ENCODE assay signal across 23 cellular contexts in genomic region chr6:6479706-6480250, GRCh38.
DNase-seq lines count a peak whose midpoint lies in the region; ATAC-seq and TF ChIP-seq lines count a peak whose summit lies in the region.
"Had no signal": no experiment of that assay in that cellular context is flagged by ENCODE, and none has a peak within 500 bp of the region (broad histone marks: within the 10 kb centered on the region; RNA-seq: fewer than 3 reads in every experiment).

No MANE protein-coding gene starts in this region.

- no peak for DNase-seq in heart left ventricle
- no peak for DNase-seq in left cardiac atrium
- no peak for DNase-seq in left ventricle myocardium inferior
- DNase-seq in MM.1S, result no peak
- DNase-seq in omental fat pad (ENCODE audit: low spot score), result no peak
- DNase-seq: CD4-positive, CD25-positive, alpha-beta regulatory T cell; COR-L47; DMS79 treated with DMSO at 0.1 percent for 48 hours; GM23248; KBM-7; NCI-H1105; NCI-H2029 treated with DMSO at 0.1 percent for 48 hours; NCI-H226; NCI-H510A treated with DMSO at 0.1 percent for 48 hours; NCI-H748 treated with DMSO at 0.1 percent for 48 hours; OCI-M1; SK-N-SH had no signal

- no peaks in the 10 kb centered on the region for H3K36me3 Mint-ChIP-seq in dendritic cell treated with granulocyte-macrophage colony-stimulating factor and Interleukin-4, amounts not matched to agents 40 ng/mL and 50 ng/mL, for 4 days (ENCODE audit: low read depth)
- H3K36me3 Mint-ChIP-seq: CD4-positive, CD25-positive, alpha-beta regulatory T cell had no signal

- H3K4me1 Mint-ChIP-seq in dendritic cell treated with granulocyte-macrophage colony-stimulating factor and Interleukin-4, amounts not matched to agents 40 ng/mL and 50 ng/mL, for 4 days (ENCODE audit: low read depth), result peaks cover 21% of the 10 kb centered on the region
- H3K4me1 Mint-ChIP-seq: CD4-positive, CD25-positive, alpha-beta regulatory T cell had no signal

- WGBS in heart left ventricle, 4 donors, result 51 to 81% (median 67%) methylated on average over 8 of the region's 8 CpGs

- peaks cover 0 to 4% (median 0%) of the 10 kb centered on the region in 12 donors for H3K9me3 ChIP-seq in heart left ventricle
- H3K9me3 ChIP-seq in left ventricle myocardium inferior (replicated peaks), result peaks cover 6% of the 10 kb centered on the region
- H3K9me3 ChIP-seq in MM.1S (replicated peaks; ENCODE audit: insufficient read depth, low read length), result no peaks in the 10 kb centered on the region
- H3K9me3 ChIP-seq: HAP-1, SK-N-SH had no signal

- H3K4me2 ChIP-seq in MM.1S (ENCODE audit: low read depth, low read length), result no peak overlapping the region
- H3K4me2 ChIP-seq: SK-N-SH had no signal

- H3K9me2 ChIP-seq in MM.1S (replicated peaks; ENCODE audit: insufficient read depth, low read length), result no peaks in the 10 kb centered on the region
- H3K9me2 ChIP-seq: SK-N-SH had no signal

- H3K36me3 ChIP-seq in heart left ventricle, result no peaks in the 10 kb centered on the region
- no peaks in the 10 kb centered on the region for H3K36me3 ChIP-seq in left ventricle myocardium inferior
- no peaks in the 10 kb centered on the region for H3K36me3 ChIP-seq in MM.1S (replicated peaks; ENCODE audit: insufficient read depth, low read length)
- H3K36me3 ChIP-seq: HAP-1 had no signal

- H3K27me3 ChIP-seq in heart left ventricle (peaks cover 0 to 11% (median 0%) of the 10 kb centered on the region in 9 donors), left ventricle myocardium inferior (ENCODE audit: low read depth) (peaks cover 6% of the 10 kb centered on the region), MM.1S (replicated peaks; ENCODE audit: insufficient read depth, low read length) (no peaks in the 10 kb centered on the region)

- TF ChIP-seq CTCF in heart left ventricle (IDR thresholded peaks at IDR 0.05) (peak in 6 of 12 donors; percentile 12 to 42 (median 30)), left ventricle myocardium inferior (IDR thresholded peaks at IDR 0.05; ENCODE audit: borderline replicate concordance) (peak; percentile 54), MM.1S (IDR thresholded peaks at IDR 0.05; ENCODE audit: low read length) (no peak), omental fat pad (IDR thresholded peaks at IDR 0.05) (no peak)

- ATAC-seq in heart left ventricle (peak in 3 of 4 donors; percentile 48 to 51 (median 50)), left cardiac atrium (no peak), GM21447 (IDR thresholded peaks at IDR 0.05; ENCODE audit: unreplicated experiment) (no peak), omental fat pad (ENCODE audit: low FRiP score) (no peak)
- ATAC-seq: GM12878, HepG2 had no signal

- H4K20me1 ChIP-seq in MM.1S (ENCODE audit: insufficient read depth, low read length), result no peaks in the 10 kb centered on the region

- H3K27ac ChIP-seq in heart left ventricle (no peak overlapping the region), left ventricle myocardium inferior (replicated peaks) (no peak overlapping the region), MM.1S (ENCODE audit: low read length) (no peak overlapping the region)
- H3K27ac ChIP-seq: GM23248, HL-60 had no signal

- H3F3A ChIP-seq in MM.1S (ENCODE audit: insufficient read depth, low read length), result no peaks in the 10 kb centered on the region

- H3K9me3 Mint-ChIP-seq in dendritic cell treated with granulocyte-macrophage colony-stimulating factor and Interleukin-4, amounts not matched to agents 40 ng/mL and 50 ng/mL, for 4 days, result no peaks in the 10 kb centered on the region

- no peak overlapping the region for H3K4me3 Mint-ChIP-seq in dendritic cell treated with granulocyte-macrophage colony-stimulating factor and Interleukin-4, amounts not matched to agents 40 ng/mL and 50 ng/mL, for 4 days
- H3K4me3 Mint-ChIP-seq: CD4-positive, CD25-positive, alpha-beta regulatory T cell had no signal

- intact Hi-C loops in heart left ventricle (cut with DNase I) (no loop called here), left cardiac atrium (cut with DNase I) (no loop called here), left ventricle myocardium inferior (cut with micrococcal nuclease) (no loop called here)
- intact Hi-C loops in dendritic cell treated with granulocyte-macrophage colony-stimulating factor and Interleukin-4, amounts not matched to agents 40 ng/mL and 50 ng/mL, for 4 days (cut with micrococcal nuclease), result no loop called here

- H3K79me2 ChIP-seq in MM.1S (ENCODE audit: low read length), result no peaks in the 10 kb centered on the region

- no peak overlapping the region for H2AFZ ChIP-seq in MM.1S (ENCODE audit: low read length)
- H2AFZ ChIP-seq: GM23248 had no signal

- H3K27ac Mint-ChIP-seq in dendritic cell treated with granulocyte-macrophage colony-stimulating factor and Interleukin-4, amounts not matched to agents 40 ng/mL and 50 ng/mL, for 4 days, result peak overlapping the region; percentile 61
- H3K27ac Mint-ChIP-seq: CD4-positive, CD25-positive, alpha-beta regulatory T cell had no signal

- no peak for TF ChIP-seq POLR2A in heart left ventricle (IDR thresholded peaks at IDR 0.05)

- no peaks in the 10 kb centered on the region for H3K27me3 Mint-ChIP-seq in dendritic cell treated with granulocyte-macrophage colony-stimulating factor and Interleukin-4, amounts not matched to agents 40 ng/mL and 50 ng/mL, for 4 days

- no peaks in the 10 kb centered on the region for H3K4me1 ChIP-seq in heart left ventricle
- no peaks in the 10 kb centered on the region for H3K4me1 ChIP-seq in left ventricle myocardium inferior
- H3K4me1 ChIP-seq in MM.1S (ENCODE audit: low read length), result no peaks in the 10 kb centered on the region
- H3K4me1 ChIP-seq: HAP-1 had no signal

- no peak overlapping the region for H3K9ac ChIP-seq in MM.1S (ENCODE audit: low read length)
- H3K9ac ChIP-seq: GM23248, SK-N-SH had no signal

- H3K4me3 ChIP-seq in heart left ventricle, result no peak overlapping the region
- H3K4me3 ChIP-seq in left ventricle myocardium inferior, result no peak overlapping the region
- no peak overlapping the region for H3K4me3 ChIP-seq in MM.1S (ENCODE audit: low read length)
- H3K4me3 ChIP-seq: GM12878, GM23248, HAP-1 had no signal

Comparison
In these comparisons a context has a peak if more than half of its experiments do, and no peak if none do; other contexts are left out.
1. ATAC-seq: peak in heart left ventricle (3 of 4); none in left cardiac atrium (0 of 2), GM21447 (single experiment) and omental fat pad (single experiment).